1 cellular context compared by ENCODE assay signal in genomic region chr16:57108432-57108831, GRCh38.
TF ChIP-seq lines count a peak whose summit lies in the region.

No MANE protein-coding gene starts in this region.

TF ChIP-seq in HEK293, 187 proteins besides CTCF, POLR2A, EP300 and RAD21 (continued from another document):
- TF ChIP-seq KLF17 (tag by site-specific recombination; IDR thresholded peaks at IDR 0.05) (no peak), ZNF555 (tag by site-specific recombination; conservative IDR thresholded peaks at IDR 0.05) (no peak), PRDM10 (tag by site-specific recombination; IDR thresholded peaks at IDR 0.05) (peak; percentile 99), ZBTB26 (tag by site-specific recombination; optimal IDR thresholded peaks at IDR 0.05) (no peak), KLF7 (tag by site-specific recombination; IDR thresholded peaks at IDR 0.05; ENCODE audit: borderline replicate concordance) (no peak), ZNF155 (tag by site-specific recombination; IDR thresholded peaks at IDR 0.05) (no peak), GLIS2 (tag by site-specific recombination; IDR thresholded peaks at IDR 0.05) (no peak), BCL11A (tag by site-specific recombination; IDR thresholded peaks at IDR 0.05; ENCODE audit: low read depth) (no peak), PRDM1 (tag by site-specific recombination; IDR thresholded peaks at IDR 0.05) (no peak), ZBTB7A (tag by site-specific recombination; IDR thresholded peaks at IDR 0.05; ENCODE audit: low read depth) (no peak), ZNF704 (tag by site-specific recombination; IDR thresholded peaks at IDR 0.05) (no peak), ZBTB21 (tag by site-specific recombination; IDR thresholded peaks at IDR 0.05) (no peak), ZSCAN23 (tag by site-specific recombination; IDR thresholded peaks at IDR 0.05) (no peak), ZEB2 (tag by site-specific recombination; IDR thresholded peaks at IDR 0.05) (no peak), ZNF10 (tag by site-specific recombination; IDR thresholded peaks at IDR 0.05) (peak; percentile 59; the same call in 1 of the 2 replicates), PATZ1 (tag by site-specific recombination; IDR thresholded peaks at IDR 0.05) (no peak)
